In genomic region chr6:155371230-155371629, GRCh38 we compare ENCODE assay signal across 16 cellular contexts. TPM values are rescaled to one million over a fixed set of nuclear protein-coding genes. Genes with fewer than 3 reads are reported as not detected.
DNase-seq lines count a peak whose midpoint lies in the region; ATAC-seq, FAIRE-seq and TF ChIP-seq lines count a peak whose summit lies in the region.
"Had no signal": no experiment of that assay in that cellular context is flagged by ENCODE, and none has a peak within 500 bp of the region (broad histone marks: within the 10 kb centered on the region; RNA-seq: fewer than 3 reads in every experiment).

No MANE protein-coding gene starts in this region.

- no peaks in the 10 kb centered on the region for H3K36me3 ChIP-seq in OCI-LY7 (ENCODE audit: insufficient read depth, low read length)
- H3K36me3 ChIP-seq in keratinocyte (ENCODE audit: control insufficient read depth in 2 of 2, extremely low read depth in 1 of 2, insufficient read depth in 2 of 2, low read length in 2 of 2): no peaks in the 10 kb centered on the region
- H3K36me3 ChIP-seq: BE2C had no signal

- H4K20me1 ChIP-seq in OCI-LY7 (ENCODE audit: insufficient read depth, low read length) (no peaks in the 10 kb centered on the region), keratinocyte (ENCODE audit: control insufficient read depth, extremely low read depth, insufficient read depth, low read length) (no peaks in the 10 kb centered on the region)

- H3K9me1 ChIP-seq in keratinocyte (ENCODE audit: control insufficient read depth, extremely low read depth, insufficient read depth, low read length): no peaks in the 10 kb centered on the region

- FAIRE-seq in keratinocyte (lab: Jason Lieb, UNC): no peak
- FAIRE-seq: A549, G401.6, GM12891, HTR-8/SVneo had no signal

- CTCF ChIA-PET in OCI-LY7 (lab: Charles Lee; ENCODE audit: unreplicated experiment): no interaction called here

- DNase-seq in OCI-LY7 (ENCODE audit: low spot score) (no peak), keratinocyte (ENCODE audit: low read depth, low spot score) (no peak), mucosa of gallbladder (ENCODE audit: low spot score) (peak; percentile 64), T-helper 9 cell (no peak), T-helper 1 cell (no peak)
- DNase-seq: BE2C; CD4-positive, alpha-beta memory T cell; DMS79; HCEC 1CT; HFFc6 had no signal

- no peaks in the 10 kb centered on the region for H3K9me2 ChIP-seq in OCI-LY7 (ENCODE audit: insufficient read depth, low read length)

- no peak overlapping the region for H3K9ac ChIP-seq in keratinocyte (ENCODE audit: control insufficient read depth, extremely low read depth, insufficient read depth, low read length)

- POLR2A ChIA-PET in OCI-LY7 (lab: Charles Lee): no interaction called here

- no peak overlapping the region for H3K4me2 ChIP-seq in OCI-LY7 (ENCODE audit: low read length)
- H3K4me2 ChIP-seq in keratinocyte (ENCODE audit: control insufficient read depth, extremely low read depth, insufficient read depth, low read depth, low read length): no peak overlapping the region
- H3K4me2 ChIP-seq: A549 had no signal

- H3K27ac ChIP-seq in OCI-LY7 (ENCODE audit: low read depth, low read length, poor library complexity, severe bottlenecking): no peak overlapping the region
- H3K27ac ChIP-seq in keratinocyte (ENCODE audit: control insufficient read depth, insufficient read depth, low read length): no peak overlapping the region
- H3K27ac ChIP-seq: A549, C4-2B had no signal

- no TSS peak for BruUV-seq in OCI-LY7 (replicated peaks; lab: Mats Ljungman, UMichigan)

- H3K4me1 ChIP-seq in OCI-LY7 (ENCODE audit: insufficient read depth, low read length, poor library complexity, severe bottlenecking) (no peaks in the 10 kb centered on the region), keratinocyte (ENCODE audit: control insufficient read depth, extremely low read depth, insufficient read depth, low read length) (no peaks in the 10 kb centered on the region)
- H3K4me1 ChIP-seq: A549, BE2C had no signal

- dilution Hi-C loops in keratinocyte (cut with MboI; ENCODE audit: extremely low pct_ligation_motif_present, low sequenced_read_pairs): no loop called here

- H3K9me3 ChIP-seq in OCI-LY7 (ENCODE audit: low read length): no peaks in the 10 kb centered on the region
- H3K9me3 ChIP-seq in keratinocyte (ENCODE audit: control insufficient read depth, low read depth, low read length): no peaks in the 10 kb centered on the region
- H3K9me3 ChIP-seq: A549, BE2C had no signal

- TF ChIP-seq CTCF in OCI-LY7 (conservative IDR thresholded peaks at IDR 0.05; ENCODE audit: low read length): no peak
- TF ChIP-seq CTCF in keratinocyte (optimal IDR thresholded peaks at IDR 0.05 in 1 of 3, IDR thresholded peaks at IDR 0.05 in 1 of 3, conservative IDR thresholded peaks at IDR 0.05 in 1 of 3; ENCODE audit: extremely low read depth in 1 of 3, insufficient read depth in 2 of 3, low read length in 3 of 3): no peak

- H3K79me2 ChIP-seq in OCI-LY7 (ENCODE audit: insufficient read depth, low read depth, low read length): no peaks in the 10 kb centered on the region
- H3K79me2 ChIP-seq in keratinocyte (ENCODE audit: control insufficient read depth, insufficient read depth, low read length): no peaks in the 10 kb centered on the region

- intact Hi-C loops in OCI-LY7 (cut with micrococcal nuclease; ENCODE audit: unreplicated experiment): no loop called here

- peaks cover 6% of the 10 kb centered on the region for H3K27me3 ChIP-seq in keratinocyte (ENCODE audit: control insufficient read depth, extremely low read depth, insufficient read depth, low read length)
- H3K27me3 ChIP-seq: BE2C had no signal

- H3K4me3 ChIP-seq in OCI-LY7 (ENCODE audit: low read depth, low read length, poor library complexity, severe bottlenecking): no peak overlapping the region
- H3K4me3 ChIP-seq in keratinocyte (ENCODE audit: control insufficient read depth in 2 of 3, extremely low read depth in 1 of 3, insufficient read depth in 2 of 3, low read depth in 1 of 3, low read length in 3 of 3): no peak overlapping the region
- H3K4me3 ChIP-seq: A549 had no signal

- ATAC-seq in HG03095 (IDR thresholded peaks at IDR 0.05; ENCODE audit: unreplicated experiment): no peak
- ATAC-seq: A549 had no signal

- peak overlapping the region; percentile 38; the same call in 1 of the 2 replicates for H2AFZ ChIP-seq in OCI-LY7 (ENCODE audit: low read length)
- H2AFZ ChIP-seq in keratinocyte (ENCODE audit: control insufficient read depth, low read length): peak overlapping the region; percentile 31

RNA-seq across cellular contexts. Expression of gene TFB1M, which starts 56.9 kb away (rescaled TPM):
- 33.0 and 34.8 TPM in 2 replicates for total RNA-seq in OCI-LY7 (2014; rRNA removed; shearing (Covaris generic))
- total RNA-seq in OCI-LY7 (2022) (52.8 and 62.8 TPM in 2 replicates), mucosa of gallbladder (17.6 TPM)
- 20.1 to 38.6 TPM (median 32.8 TPM) in 3 replicates for polyA plus RNA-seq in keratinocyte
- 17.1 TPM for polyA plus RNA-seq in keratinocyte (2011; ENCODE audit: low read depth)
- 18.6 and 23.6 TPM in 2 replicates for polyA plus RNA-seq in keratinocyte (2011; cell fraction: cytosol; rRNA removed)
- 36.0 and 41.7 TPM in 2 replicates for polyA plus RNA-seq in keratinocyte (2011; cell fraction: nucleus; rRNA removed)
- polyA plus RNA-seq in keratinocyte (2012; ENCODE audit: low replicate concordance): 11.7 and 24.3 TPM in 2 replicates
- 7.5 to 36.4 TPM (median 11.8 TPM) in 3 replicates for polyA minus RNA-seq in keratinocyte
- polyA minus RNA-seq in keratinocyte (2011; cell fraction: cytosol; rRNA and poly(A)+ RNA removed): 16.3 TPM
- 28.6 and 44.6 TPM in 2 replicates for polyA minus RNA-seq in keratinocyte (2011; cell fraction: nucleus; rRNA and poly(A)+ RNA removed)
